15 cellular contexts compared by ENCODE assay signal in the genomic region with DNA sequence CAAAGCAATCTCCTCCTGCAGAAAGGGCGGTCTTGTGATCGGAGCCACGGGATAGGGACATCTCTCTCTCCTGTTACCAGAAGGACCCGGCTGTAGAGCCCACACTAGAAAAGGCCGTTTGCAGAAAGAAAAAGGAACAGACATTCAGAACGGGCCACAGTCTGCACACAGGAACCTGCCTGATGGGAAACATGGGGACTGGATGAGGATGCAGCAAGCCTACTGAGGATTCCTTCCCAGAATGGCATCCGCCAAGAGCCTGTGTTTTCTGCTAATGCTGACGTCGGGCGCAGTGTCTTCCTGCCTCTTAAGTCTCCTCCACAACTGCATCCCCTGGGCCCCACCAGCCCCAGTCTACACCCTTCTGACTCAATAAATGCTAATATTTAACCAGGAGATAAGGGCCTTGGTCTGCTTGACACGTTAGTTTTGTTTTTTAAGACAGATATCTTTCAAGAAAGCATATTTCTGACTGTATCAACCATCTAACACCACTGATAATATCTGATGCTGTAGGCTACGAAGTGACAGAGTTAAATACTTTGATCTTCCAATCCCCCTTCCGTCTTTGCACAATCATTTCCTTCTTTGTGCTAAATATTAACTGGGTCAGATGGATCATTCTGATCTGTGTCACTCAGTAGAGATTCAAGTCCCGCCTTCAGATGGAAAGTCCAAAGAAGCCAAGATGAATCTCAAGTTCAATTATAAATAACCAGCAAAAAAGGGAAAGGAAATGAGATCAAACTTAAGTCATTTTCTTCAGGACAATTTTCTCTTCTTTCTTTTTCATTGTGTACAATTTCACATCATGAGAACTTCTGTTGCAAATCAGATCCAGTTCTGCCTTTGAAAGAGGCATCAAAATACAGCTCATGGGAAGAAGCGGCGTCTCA. TPM values are rescaled to one million over a fixed set of nuclear protein-coding genes. Genes with fewer than 3 reads are reported as not detected.
DNase-seq lines count a peak whose midpoint lies in the region; ATAC-seq and TF ChIP-seq lines count a peak whose summit lies in the region.
"Had no signal": no experiment of that assay in that cellular context is flagged by ENCODE, and none has a peak within 500 bp of the region (broad histone marks: within the 10 kb centered on the region; RNA-seq: fewer than 3 reads in every experiment).

No MANE protein-coding gene starts in this region.

- no peak for TF ChIP-seq CTCF in progenitor cell of endocrine pancreas (IDR thresholded peaks at IDR 0.05; ENCODE audit: unreplicated experiment)

- peaks cover 36 to 46% of the 10 kb centered on the region in 2 donors for H3K4me1 ChIP-seq in duodenal mucosa (ENCODE audit: control insufficient read depth in 1 of 2, insufficient read depth in 2 of 2, low read length in 2 of 2)
- H3K4me1 ChIP-seq: gastrocnemius medialis had no signal

- H3K27ac ChIP-seq in duodenal mucosa (ENCODE audit: low read depth, low read length): peak overlapping the region; percentile 30
- H3K27ac ChIP-seq: dorsolateral prefrontal cortex, gastrocnemius medialis had no signal

- peak; percentile 38 for DNase-seq in activated CD4-positive, alpha-beta T cell treated with anti-CD3 and anti-CD28 coated beads for 48 hours
- no peak for DNase-seq in activated CD4-positive, alpha-beta T cell treated with anti-CD3 and anti-CD28 coated beads for 1 hour
- no peak for DNase-seq in progenitor cell of endocrine pancreas (ENCODE audit: low spot score, unreplicated experiment)
- DNase-seq: anterior cingulate cortex, dorsolateral prefrontal cortex, gastrocnemius medialis, KBM-7, NCI-H1436 treated with DMSO at 0.1 percent for 48 hours, NCI-H510A treated with DMSO at 0.1 percent for 48 hours, nephron progenitor cell had no signal

- H3K36me3 ChIP-seq in duodenal mucosa (ENCODE audit: control insufficient read depth in 1 of 2, insufficient read depth in 2 of 2, low read length in 2 of 2): no peaks in the 10 kb centered on the region
- H3K36me3 ChIP-seq: gastrocnemius medialis had no signal

- H3K36me3 Mint-ChIP-seq in progenitor cell of endocrine pancreas (ENCODE audit: insufficient read depth): no peaks in the 10 kb centered on the region

- ATAC-seq in HG03354 (IDR thresholded peaks at IDR 0.05; ENCODE audit: poor library complexity, severe bottlenecking, unreplicated experiment) (peak; percentile 58), GM21619 (IDR thresholded peaks at IDR 0.05; ENCODE audit: unreplicated experiment) (no peak), GM21528 (IDR thresholded peaks at IDR 0.05; ENCODE audit: low FRiP score, unreplicated experiment) (no peak), GM18870 (IDR thresholded peaks at IDR 0.05; ENCODE audit: unreplicated experiment) (no peak)
- ATAC-seq: gastrocnemius medialis had no signal

- H3K27me3 ChIP-seq in duodenal mucosa (ENCODE audit: control insufficient read depth in 1 of 2, insufficient read depth in 2 of 2, low read length in 2 of 2): no peaks in the 10 kb centered on the region
- H3K27me3 ChIP-seq: dorsolateral prefrontal cortex, gastrocnemius medialis had no signal

- H3K4me1 Mint-ChIP-seq in progenitor cell of endocrine pancreas (ENCODE audit: low read depth): peaks cover 18% of the 10 kb centered on the region
- H3K4me1 Mint-ChIP-seq: nephron progenitor cell had no signal

- H3K27me3 Mint-ChIP-seq in progenitor cell of endocrine pancreas: no peaks in the 10 kb centered on the region

- H3K9me3 Mint-ChIP-seq in progenitor cell of endocrine pancreas (ENCODE audit: low read depth): peaks cover 4% of the 10 kb centered on the region
- H3K9me3 Mint-ChIP-seq: nephron progenitor cell had no signal

- H3K9me3 ChIP-seq in duodenal mucosa (ENCODE audit: control insufficient read depth in 1 of 2, low read length in 2 of 2): no peaks in the 10 kb centered on the region
- H3K9me3 ChIP-seq: gastrocnemius medialis had no signal

- peak overlapping the region; percentile 27 for H3K4me3 Mint-ChIP-seq in progenitor cell of endocrine pancreas (ENCODE audit: low read depth)
- H3K4me3 Mint-ChIP-seq: nephron progenitor cell had no signal

- H3K9ac ChIP-seq in duodenal mucosa (ENCODE audit: low read depth in 1 of 2, low read length in 2 of 2): peak overlapping the region; percentile 2 to 24

- H3K27ac Mint-ChIP-seq in progenitor cell of endocrine pancreas: peak overlapping the region; percentile 44
- H3K27ac Mint-ChIP-seq: nephron progenitor cell had no signal

- peak overlapping the region; percentile 24 to 31 for H3K4me3 ChIP-seq in duodenal mucosa (ENCODE audit: low read depth in 1 of 2, low read length in 2 of 2)
- H3K4me3 ChIP-seq: dorsolateral prefrontal cortex, gastrocnemius medialis had no signal

RNA-seq across cellular contexts. Expression of a gene that starts 20.7 kb away (rescaled TPM):
- total RNA-seq in progenitor cell of endocrine pancreas: 2.8 and 3.2 TPM in 2 replicates
